10 cellular contexts compared by ENCODE assay signal in the genomic region with DNA sequence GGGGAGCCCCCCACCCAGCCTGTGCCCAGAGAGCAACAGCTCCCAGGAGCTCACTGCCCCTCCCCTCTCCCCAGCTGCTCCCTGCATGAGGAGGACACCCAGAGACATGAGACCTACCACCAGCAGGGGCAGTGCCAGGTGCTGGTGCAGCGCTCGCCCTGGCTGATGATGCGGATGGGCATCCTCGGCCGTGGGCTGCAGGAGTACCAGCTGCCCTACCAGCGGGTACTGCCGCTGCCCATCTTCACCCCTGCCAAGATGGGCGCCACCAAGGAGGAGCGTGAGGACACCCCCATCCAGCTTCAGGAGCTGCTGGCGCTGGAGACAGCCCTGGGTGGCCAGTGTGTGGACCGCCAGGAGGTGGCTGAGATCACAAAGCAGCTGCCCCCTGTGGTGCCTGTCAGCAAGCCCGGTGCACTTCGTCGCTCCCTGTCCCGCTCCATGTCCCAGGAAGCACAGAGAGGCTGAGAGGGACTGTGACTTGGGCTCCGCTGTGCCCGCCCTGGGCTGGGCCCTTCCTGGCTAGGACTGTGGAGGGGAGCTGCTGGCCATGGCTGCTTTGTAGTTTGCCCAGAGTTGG. TPM values are rescaled to one million over a fixed set of nuclear protein-coding genes. Genes with fewer than 3 reads are reported as not detected.
DNase-seq lines count a peak whose midpoint lies in the region; TF ChIP-seq lines count a peak whose summit lies in the region.
"Had no signal": no experiment of that assay in that cellular context is flagged by ENCODE, and none has a peak within 500 bp of the region (broad histone marks: within the 10 kb centered on the region; RNA-seq: fewer than 3 reads in every experiment).

No MANE protein-coding gene starts in this region.

- H3K36me3 ChIP-seq in esophagus muscularis mucosa: peaks cover 4 to 25% (median 20%) of the 10 kb centered on the region in 4 donors

- DNase-seq in NCI-H1436 (lab: John Stamatoyannopoulos, UW) (peak; percentile 43), NCI-H1436 treated with DMSO at 0.1 percent for 48 hours (lab: John Stamatoyannopoulos, UW) (no peak), NCI-H510A treated with DMSO at 0.1 percent for 48 hours (lab: John Stamatoyannopoulos, UW) (peak; percentile 28), esophagus muscularis mucosa (ENCODE audit: extremely low spot score) (no peak), retina (peak; percentile 51), SW 1271 (lab: John Stamatoyannopoulos, UW) (no peak), pons (ENCODE audit: low spot score) (no peak)
- DNase-seq in stimulated activated naive CD4-positive, alpha-beta T cell treated with Interleukin-2 at 50 U/mL for 16 hours (lab: John Stamatoyannopoulos, UW): no peak
- DNase-seq: activated B cell treated with CpG ODN at 0.5 μM for 24 hours, left colon had no signal

- 67% methylated on average over 2 of the region's 17 CpGs for WGBS in esophagus muscularis mucosa

- peaks cover 0 to 61% (median 36%) of the 10 kb centered on the region in 4 donors for H3K27me3 ChIP-seq in esophagus muscularis mucosa

- no peak for TF ChIP-seq POLR2A in esophagus muscularis mucosa (IDR thresholded peaks at IDR 0.05; ENCODE audit: low read depth)

- H3K9me3 ChIP-seq in esophagus muscularis mucosa: no peaks in the 10 kb centered on the region

- no peak for TF ChIP-seq EP300 in esophagus muscularis mucosa (IDR thresholded peaks at IDR 0.05)

- peak overlapping the region; percentile 24 to 61 (median 41) for H3K27ac ChIP-seq in esophagus muscularis mucosa (replicated peaks in 1 of 4)

- H3K4me3 ChIP-seq in esophagus muscularis mucosa: no peak overlapping the region

- intact Hi-C loops in esophagus muscularis mucosa (cut with DNase I): no loop called here

- no peak for TF ChIP-seq CTCF in esophagus muscularis mucosa (IDR thresholded peaks at IDR 0.05)

- H3K4me1 ChIP-seq in esophagus muscularis mucosa: peaks cover 49 to 84% (median 80%) of the 10 kb centered on the region in 4 donors

RNA-seq across cellular contexts. Expression of gene TCAP, which starts 0.6 kb away (rescaled TPM):
- total RNA-seq in esophagus muscularis mucosa: 1 to 10 TPM in 3 of 4 donors, under 1 TPM in 1; 0.99 to 2.1 (median 1.3) TPM

RNA-seq across cellular contexts. Expression of gene PNMT, which starts 2.5 kb away (rescaled TPM):
- total RNA-seq in esophagus muscularis mucosa: 10 to 100 TPM in 3 of 4 donors, 1 to 10 TPM in 1; 9.4 to 14.3 (median 10.6) TPM
- total RNA-seq: activated B cell treated with CpG ODN at 0.5 μM for 24 hours had no signal

RNA-seq across cellular contexts. Expression of gene PGAP3, which starts 22.1 kb away (rescaled TPM):
- 1 to 10 TPM; 6.2 to 9.4 (median 8.5) TPM for total RNA-seq in esophagus muscularis mucosa

RNA-seq across cellular contexts. Expression of gene STARD3, which starts 28.8 kb away (rescaled TPM):
- 10 to 100 TPM; 27.5 to 47.3 (median 38.6) TPM for total RNA-seq in esophagus muscularis mucosa

RNA-seq across cellular contexts. Expression of gene ERBB2, which starts 34.1 kb away (rescaled TPM):
- 10 to 100 TPM; 36.8 to 67.7 (median 57.7) TPM for total RNA-seq in esophagus muscularis mucosa

Comparison
In these comparisons a context has a peak if more than half of its experiments do, and no peak if none do; other contexts are left out.
1. DNase-seq: peak in NCI-H1436 (single experiment), NCI-H510A treated with DMSO at 0.1 percent for 48 hours (single experiment) and retina (single experiment); none in NCI-H1436 treated with DMSO at 0.1 percent for 48 hours (single experiment), esophagus muscularis mucosa (single experiment), stimulated activated naive CD4-positive, alpha-beta T cell treated with Interleukin-2 at 50 U/mL for 16 hours (single experiment), SW 1271 (0 of 2) and pons (single experiment).